ENCODE assay signal across 25 cellular contexts in the genomic region with DNA sequence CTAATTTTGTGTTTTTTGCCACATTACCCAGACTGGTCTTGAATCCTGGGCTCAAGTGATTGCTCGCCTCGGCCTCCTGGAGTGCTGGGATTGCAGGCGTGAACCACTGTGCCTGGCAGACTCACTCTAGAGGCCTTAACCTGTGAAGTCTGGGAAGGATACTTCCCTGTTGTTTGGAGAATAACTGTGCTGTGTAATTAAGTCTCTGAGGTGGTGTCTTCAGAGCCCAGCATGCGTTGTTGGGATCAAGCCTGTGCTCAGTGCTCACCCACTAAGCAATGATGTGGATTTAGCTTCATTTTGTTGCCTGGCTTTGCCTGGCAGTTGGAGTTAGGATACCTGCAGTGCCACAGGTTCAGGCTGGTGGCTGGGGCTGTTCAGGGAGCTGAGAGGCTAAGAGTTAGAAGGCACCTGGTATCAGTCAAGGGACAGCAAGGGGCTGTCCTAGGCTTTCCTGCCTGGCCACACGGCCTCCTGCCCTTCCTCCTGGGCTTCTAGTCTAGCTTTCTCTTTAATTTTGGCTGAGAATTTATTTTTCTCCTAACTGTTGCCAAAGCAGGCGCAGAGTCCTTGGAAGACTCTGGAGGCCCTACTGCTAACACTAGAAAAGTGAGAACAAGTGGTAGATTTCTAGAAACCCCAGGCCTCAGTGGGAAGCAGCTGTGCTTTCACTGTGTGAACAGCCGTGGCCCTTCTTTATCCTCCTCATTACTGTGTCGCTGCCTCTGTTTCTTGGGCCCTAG. TPM values are rescaled to one million over a fixed set of nuclear protein-coding genes. Genes with fewer than 3 reads are reported as not detected.
A peak's percentile ranks its signal among the peaks of the same experiment; 100 is the strongest.
DNase-seq lines count a peak whose midpoint lies in the region; ATAC-seq lines count a peak whose summit lies in the region.
"Had no signal": no experiment of that assay in that cellular context is flagged by ENCODE, and none has a peak within 500 bp of the region (broad histone marks: within the 10 kb centered on the region; RNA-seq: fewer than 3 reads in every experiment).

No MANE protein-coding gene starts in this region.

- no peak overlapping the region for H3K4me3 ChIP-seq in trophoblast cell (ENCODE audit: low read depth, low read length)
- H3K4me3 ChIP-seq: stomach had no signal

- peaks cover 6% of the 10 kb centered on the region for H3K79me2 ChIP-seq in trophoblast cell (ENCODE audit: control insufficient read depth, insufficient read depth, low read length, poor library complexity)

- intact Hi-C loops in left ventricle myocardium superior (cut with micrococcal nuclease), result no loop called here

- peaks cover 2% of the 10 kb centered on the region for H3K9me3 ChIP-seq in trophoblast cell (ENCODE audit: insufficient read depth, low read depth, low read length)
- H3K9me3 ChIP-seq: BE2C, stomach had no signal

- H3K9ac ChIP-seq in trophoblast cell (ENCODE audit: low read length), result no peak overlapping the region

- H3K14ac ChIP-seq in trophoblast cell (ENCODE audit: low read length), result no peak overlapping the region

- no peak overlapping the region for H2AFZ ChIP-seq in trophoblast cell (ENCODE audit: insufficient read depth, low read length, poor library complexity)

- H3K27ac Mint-ChIP-seq in activated CD8-positive, alpha-beta memory T cell treated with anti-CD3 and anti-CD28 coated beads, Interleukin-2, amount 10 ng/mL, durations not matched to agents 7 days and 5 days, result peak overlapping the region; percentile 12
- H3K27ac Mint-ChIP-seq in activated T-helper 17 cell treated with anti-CD3 and anti-CD28 coated beads, Interleukin-2, amount 50 U/mL, for 72 hours, result peak overlapping the region; percentile 11
- H3K27ac Mint-ChIP-seq: memory B cell; natural killer cell treated with Interleukin-12 subunit alpha and Interleukin-12 subunit beta and Interleukin-15 and Interleukin-18, amount 100 ng/mL, for 72 hours had no signal

- peaks cover 13 to 25% of the 10 kb centered on the region in 2 experiments for H3K4me1 ChIP-seq in trophoblast cell (ENCODE audit: control insufficient read depth in 1 of 2, insufficient read depth in 2 of 2, low read length in 2 of 2)
- H3K4me1 ChIP-seq: BE2C had no signal

- H3K36me3 Mint-ChIP-seq in activated CD8-positive, alpha-beta memory T cell treated with anti-CD3 and anti-CD28 coated beads, Interleukin-2, amount 10 ng/mL, durations not matched to agents 7 days and 5 days, result peaks cover 31% of the 10 kb centered on the region
- peaks cover 96% of the 10 kb centered on the region for H3K36me3 Mint-ChIP-seq in activated T-helper 17 cell treated with anti-CD3 and anti-CD28 coated beads, Interleukin-2, amount 50 U/mL, for 72 hours (ENCODE audit: low read depth)

- DNase-seq in activated CD8-positive, alpha-beta memory T cell treated with anti-CD3 and anti-CD28 coated beads, Interleukin-2, amount 10 ng/mL, durations not matched to agents 7 days and 5 days, result peak; percentile 4
- DNase-seq in activated CD8-positive, alpha-beta memory T cell treated with anti-CD3 and anti-CD28 coated beads for 24 hours, result no peak
- no peak for DNase-seq in left ventricle myocardium superior
- no peak for DNase-seq in trophoblast cell
- DNase-seq in NOMO-1 treated with DMSO at 0.1 percent for 48 hours (lab: John Stamatoyannopoulos, UW; ENCODE audit: unreplicated experiment), result no peak
- DNase-seq in activated CD4-positive, CD25-positive, alpha-beta regulatory T cell treated with anti-CD3 and anti-CD28 coated beads, Interleukin-2, amount 50 U/mL, for 72 hours, result no peak
- DNase-seq: 8988T; activated CD4-positive, CD25-positive, alpha-beta regulatory T cell; activated gamma-delta T cell; amniotic stem cell; BE2C; effector memory CD8-positive, alpha-beta T cell; GOT3; NCI-H1694; NCI-H226; stimulated activated CD4-positive, alpha-beta T cell treated with anti-CD3 and anti-CD28 coated beads, Interleukin-2, amount 100 ng/mL, for 24 hours; stomach; T-helper 9 cell had no signal

- H2BK120ac ChIP-seq in trophoblast cell (ENCODE audit: insufficient read depth, low read length, poor library complexity), result no peak overlapping the region

- H2BK5ac ChIP-seq in trophoblast cell (ENCODE audit: low read depth, low read length, poor library complexity), result no peak overlapping the region

- no peaks in the 10 kb centered on the region for H3K27me3 Mint-ChIP-seq in activated CD8-positive, alpha-beta memory T cell treated with anti-CD3 and anti-CD28 coated beads, Interleukin-2, amount 10 ng/mL, durations not matched to agents 7 days and 5 days
- no peaks in the 10 kb centered on the region for H3K27me3 Mint-ChIP-seq in activated T-helper 17 cell treated with anti-CD3 and anti-CD28 coated beads, Interleukin-2, amount 50 U/mL, for 72 hours
- H3K27me3 Mint-ChIP-seq: central memory CD8-positive, alpha-beta T cell; effector memory CD8-positive, alpha-beta T cell; memory B cell; natural killer cell treated with Interleukin-12 subunit alpha and Interleukin-12 subunit beta and Interleukin-15 and Interleukin-18, amount 100 ng/mL, for 72 hours had no signal

- H3K18ac ChIP-seq in trophoblast cell (ENCODE audit: low read length), result peak overlapping the region; percentile 77

- no peak overlapping the region for H2AK5ac ChIP-seq in trophoblast cell (ENCODE audit: low read length)

- CTCF ChIA-PET in activated CD8-positive, alpha-beta memory T cell treated with anti-CD3 and anti-CD28 coated beads, Interleukin-2, amount 10 ng/mL, durations not matched to agents 7 days and 5 days (lab: Charles Lee), result no interaction called here

- H3K36me3 ChIP-seq in trophoblast cell (ENCODE audit: control insufficient read depth in 1 of 2, insufficient read depth in 2 of 2, low read length in 2 of 2), result peaks cover 56 to 62% of the 10 kb centered on the region in 2 experiments

- H3K23ac ChIP-seq in trophoblast cell (ENCODE audit: low read length), result no peak overlapping the region

- H3K27me3 ChIP-seq in trophoblast cell (ENCODE audit: insufficient read depth, low read length), result no peaks in the 10 kb centered on the region
- H3K27me3 ChIP-seq: BE2C, stomach had no signal

- H3K4ac ChIP-seq in trophoblast cell (ENCODE audit: low read depth, low read length), result no peak overlapping the region

- no peak overlapping the region for H3K4me2 ChIP-seq in trophoblast cell (ENCODE audit: low read length)

- H3K4me3 Mint-ChIP-seq in activated CD8-positive, alpha-beta memory T cell treated with anti-CD3 and anti-CD28 coated beads, Interleukin-2, amount 10 ng/mL, durations not matched to agents 7 days and 5 days, result no peak overlapping the region
- H3K4me3 Mint-ChIP-seq in activated T-helper 17 cell treated with anti-CD3 and anti-CD28 coated beads, Interleukin-2, amount 50 U/mL, for 72 hours, result no peak overlapping the region
- H3K4me3 Mint-ChIP-seq: central memory CD8-positive, alpha-beta T cell; effector memory CD8-positive, alpha-beta T cell; memory B cell; natural killer cell treated with Interleukin-12 subunit alpha and Interleukin-12 subunit beta and Interleukin-15 and Interleukin-18, amount 100 ng/mL, for 72 hours had no signal

- no peak overlapping the region for H3K27ac ChIP-seq in trophoblast cell (ENCODE audit: low read depth, low read length)
- H3K27ac ChIP-seq: HL-60, stomach had no signal

- no peak for ATAC-seq in activated CD8-positive, alpha-beta memory T cell treated with anti-CD3 and anti-CD28 coated beads, Interleukin-2, amount 10 ng/mL, durations not matched to agents 7 days and 5 days
- ATAC-seq in activated T-helper 17 cell treated with anti-CD3 and anti-CD28 coated beads, Interleukin-2, amount 50 U/mL, for 72 hours (replicated peaks), result no peak
- ATAC-seq in left ventricle myocardium superior (peak; percentile 74), GM21381 (IDR thresholded peaks at IDR 0.05; ENCODE audit: unreplicated experiment) (no peak)
- ATAC-seq: effector memory CD8-positive, alpha-beta T cell; natural killer cell treated with Interleukin-12 subunit alpha and Interleukin-12 subunit beta and Interleukin-15 and Interleukin-18, amount 100 ng/mL, for 72 hours; SK-N-SH treated with all-trans-retinoic acid at 6 μM for 48 hours had no signal

- H3K4me1 Mint-ChIP-seq in activated CD8-positive, alpha-beta memory T cell treated with anti-CD3 and anti-CD28 coated beads, Interleukin-2, amount 10 ng/mL, durations not matched to agents 7 days and 5 days, result peaks cover 3% of the 10 kb centered on the region
- no peaks in the 10 kb centered on the region for H3K4me1 Mint-ChIP-seq in activated T-helper 17 cell treated with anti-CD3 and anti-CD28 coated beads, Interleukin-2, amount 50 U/mL, for 72 hours
- H3K4me1 Mint-ChIP-seq: memory B cell had no signal

- no CpG with 5 or more reads among the region's 8 CpGs for WGBS in trophoblast cell (ENCODE audit: extremely low coverage, insufficient coverage, insufficient read length)

- H3K9me3 Mint-ChIP-seq in activated CD8-positive, alpha-beta memory T cell treated with anti-CD3 and anti-CD28 coated beads, Interleukin-2, amount 10 ng/mL, durations not matched to agents 7 days and 5 days (ENCODE audit: low read depth), result no peaks in the 10 kb centered on the region
- no peaks in the 10 kb centered on the region for H3K9me3 Mint-ChIP-seq in activated T-helper 17 cell treated with anti-CD3 and anti-CD28 coated beads, Interleukin-2, amount 50 U/mL, for 72 hours
- H3K9me3 Mint-ChIP-seq: central memory CD8-positive, alpha-beta T cell; effector memory CD8-positive, alpha-beta T cell; memory B cell; natural killer cell treated with Interleukin-12 subunit alpha and Interleukin-12 subunit beta and Interleukin-15 and Interleukin-18, amount 100 ng/mL, for 72 hours had no signal

- H3K79me1 ChIP-seq in trophoblast cell (ENCODE audit: low read length), result peaks cover 2% of the 10 kb centered on the region

- no peak overlapping the region for H4K8ac ChIP-seq in trophoblast cell (ENCODE audit: low read depth, low read length)

- H4K12ac ChIP-seq in trophoblast cell (ENCODE audit: low read depth, low read length), result peak overlapping the region; percentile 26

- no peak overlapping the region for H4K91ac ChIP-seq in trophoblast cell (ENCODE audit: low read depth, low read length)

- H2BK12ac ChIP-seq in trophoblast cell (ENCODE audit: low read length), result no peak overlapping the region

RNA-seq across cellular contexts. Expression of gene EP400, which starts 38.5 kb away (rescaled TPM):
- total RNA-seq in activated CD8-positive, alpha-beta memory T cell treated with anti-CD3 and anti-CD28 coated beads, Interleukin-2, amount 10 ng/mL, durations not matched to agents 7 days and 5 days, result 10 to 100 TPM; 54.1 to 68.0 TPM
- 10 to 100 TPM; 47.1 to 60.0 TPM for total RNA-seq in activated T-helper 17 cell treated with anti-CD3 and anti-CD28 coated beads, Interleukin-2, amount 50 U/mL, for 72 hours
- 14.8 TPM for total RNA-seq in left ventricle myocardium superior
- 25.4 and 26.9 TPM in 2 replicates for polyA plus RNA-seq in trophoblast cell (2013)

RNA-seq across cellular contexts. Expression of gene PUS1, which starts 59.1 kb away (rescaled TPM):
- 10 to 100 TPM; 64.2 to 69.3 TPM for total RNA-seq in activated CD8-positive, alpha-beta memory T cell treated with anti-CD3 and anti-CD28 coated beads, Interleukin-2, amount 10 ng/mL, durations not matched to agents 7 days and 5 days
- total RNA-seq in activated T-helper 17 cell treated with anti-CD3 and anti-CD28 coated beads, Interleukin-2, amount 50 U/mL, for 72 hours, result 10 to 100 TPM; 31.5 to 75.2 TPM
- total RNA-seq in left ventricle myocardium superior, result 5.6 TPM
- 33.0 and 33.3 TPM in 2 replicates for polyA plus RNA-seq in trophoblast cell (2013)
